8 cellular contexts compared by ENCODE assay signal in the genomic region with DNA sequence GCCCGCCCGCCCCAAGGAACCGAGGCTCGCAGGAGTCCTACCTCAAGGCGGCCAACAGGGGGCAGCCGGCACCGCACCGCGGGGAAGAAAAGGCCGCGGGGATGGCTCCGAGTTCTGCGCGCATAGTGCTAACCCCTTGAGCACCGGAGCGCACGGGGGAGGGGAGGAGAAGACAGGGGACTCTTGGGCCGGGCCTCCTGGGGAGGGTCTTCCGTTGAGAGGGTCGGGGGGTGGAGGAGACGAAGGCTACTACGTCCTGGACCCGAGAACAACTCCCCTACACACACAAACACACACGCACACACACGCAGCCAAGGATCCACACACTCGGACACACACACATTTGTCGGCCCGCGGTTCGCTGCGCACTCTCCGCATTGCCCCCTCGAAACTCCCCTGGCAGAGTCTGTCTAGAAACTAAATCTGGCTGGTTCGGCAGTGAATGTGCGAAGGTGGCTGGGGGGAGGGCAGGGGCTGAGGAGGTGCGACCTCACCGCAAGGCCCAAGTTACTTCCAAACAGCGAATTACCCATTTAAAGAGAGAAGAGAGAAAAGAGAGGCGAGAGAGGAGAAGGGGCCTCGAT.
DNase-seq lines count a peak whose midpoint lies in the region; ATAC-seq, FAIRE-seq and TF ChIP-seq lines count a peak whose summit lies in the region.

No MANE protein-coding gene starts in this region.

- H3K4me3 ChIP-seq in choroid plexus epithelial cell (ENCODE audit: low read depth, low read length): peak overlapping the region; percentile 70

- ATAC-seq in GM19351 (IDR thresholded peaks at IDR 0.05; ENCODE audit: unreplicated experiment) (peak; percentile 61), HG03095 (IDR thresholded peaks at IDR 0.05; ENCODE audit: unreplicated experiment) (no peak)

- DNase-seq in COLO668 (lab: John Stamatoyannopoulos, UW; ENCODE audit: unreplicated experiment) (peak; percentile 74), HK-2 (ENCODE audit: unreplicated experiment) (peak; percentile 74), RCC 7860 (ENCODE audit: low spot score) (peak; percentile 50), choroid plexus epithelial cell (ENCODE audit: low read depth) (peak; percentile 91), kidney glomerular epithelial cell (lab: John Stamatoyannopoulos, UW) (peak; percentile 80)
- DNase-seq in stimulated activated CD4-positive, alpha-beta T cell treated with anti-CD3 and anti-CD28 coated beads, Interleukin-4, amount 100 ng/mL, for 1 hour: peak; percentile 19

- peak; percentile 73 for TF ChIP-seq CTCF in choroid plexus epithelial cell (conservative IDR thresholded peaks at IDR 0.05; ENCODE audit: low read depth, low read length)

- FAIRE-seq in RCC 7860 (lab: Jason Lieb, UNC): no peak

Comparison
In these comparisons a context has a peak if more than half of its experiments do, and no peak if none do; other contexts are left out.
1. DNase-seq: peak in every context shown above with its lines; median percentile 91 in choroid plexus epithelial cell; 80 in kidney glomerular epithelial cell; 74 in COLO668; 74 in HK-2; 50 in RCC 7860; 19 in stimulated activated CD4-positive, alpha-beta T cell treated with anti-CD3 and anti-CD28 coated beads, Interleukin-4, amount 100 ng/mL, for 1 hour.